In genomic region chr16:58418601-58419000, GRCh38 we compare ENCODE assay signal across 1 cellular context.
TF ChIP-seq lines count a peak whose summit lies in the region.

No MANE protein-coding gene starts in this region.

TF ChIP-seq in GM23338, 12 proteins besides CTCF, POLR2A, EP300 and RAD21 (continued from another document):
- TF ChIP-seq EZH2phosphoT487 (IDR thresholded peaks at IDR 0.05; ENCODE audit: unreplicated experiment) (no peak), ZNF114 (CRISPR knock-in tag; IDR thresholded peaks at IDR 0.05) (no peak), EZH2 (IDR thresholded peaks at IDR 0.05; ENCODE audit: low read depth, unreplicated experiment) (no peak), ZNF331 (CRISPR knock-in tag; IDR thresholded peaks at IDR 0.05; ENCODE audit: low read depth) (no peak), NANOG (IDR thresholded peaks at IDR 0.05; ENCODE audit: borderline replicate concordance) (no peak), CREB1 (CRISPR knock-in tag; IDR thresholded peaks at IDR 0.05; ENCODE audit: low read depth) (no peak)
